20 cellular contexts compared by ENCODE assay signal in the genomic region with DNA sequence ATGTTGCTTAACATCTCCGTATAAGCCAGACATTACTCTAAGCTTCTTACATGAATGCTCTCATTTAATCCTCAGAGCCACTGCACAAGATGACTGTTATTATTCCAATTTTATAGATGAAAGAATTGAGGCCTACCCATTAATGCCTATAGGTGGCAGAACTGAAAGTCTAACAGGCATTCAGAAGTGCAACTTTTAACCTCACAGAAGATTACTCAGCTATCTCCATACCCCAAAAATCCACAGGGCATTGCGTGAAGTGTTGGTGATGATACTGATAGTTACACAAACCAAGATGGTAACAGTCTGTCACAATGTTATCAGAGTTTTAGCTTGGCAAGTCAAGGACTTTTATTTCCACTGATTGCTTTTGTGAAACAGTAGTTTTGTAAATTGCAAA.
DNase-seq lines count a peak whose midpoint lies in the region; ATAC-seq, FAIRE-seq and TF ChIP-seq lines count a peak whose summit lies in the region.
"Had no signal": no experiment of that assay in that cellular context is flagged by ENCODE, and none has a peak within 500 bp of the region (broad histone marks: within the 10 kb centered on the region; RNA-seq: fewer than 3 reads in every experiment).

No MANE protein-coding gene starts in this region.

- no peaks in the 10 kb centered on the region for H3F3A ChIP-seq in GM23338 (replicated peaks; ENCODE audit: low read depth)

- TF ChIP-seq POLR2A in HepG2 (IDR thresholded peaks at IDR 0.05; ENCODE audit: insufficient read depth in 1 of 2, low read depth in 2 of 2, low read length in 2 of 2) = no peak

- no peak for FAIRE-seq in HepG2 (lab: Jason Lieb, UNC)
- FAIRE-seq: A549, GM18507 had no signal

- DNase-seq in A673 (ENCODE audit: low spot score) (no peak), GM23338 (ENCODE audit: low spot score) (no peak), OCI-LY7 (ENCODE audit: low spot score) (no peak), foreskin keratinocyte (no peak), psoas muscle (no peak), NCI-H510A treated with DMSO at 0.1 percent for 48 hours (lab: John Stamatoyannopoulos, UW) (no peak), HepG2 (ENCODE audit: low spot score) (no peak)
- DNase-seq in stimulated activated naive CD4-positive, alpha-beta T cell treated with Interleukin-2 at 50 U/mL for 16 hours (lab: John Stamatoyannopoulos, UW) = no peak
- DNase-seq: AML-193; Caco-2; CD4-positive, CD25-positive, alpha-beta regulatory T cell; GM23248; NCI-H187; NCI-H226; NCI-H526; NK-92 treated with Interleukin-12 subunit alpha and Interleukin-12 subunit beta, amount 100 ng/mL, for 24 hours; PC-9 had no signal

- CTCF ChIA-PET in A673 (lab: Charles Lee) (no interaction called here), OCI-LY7 (lab: Charles Lee; ENCODE audit: unreplicated experiment) (no interaction called here), HepG2 (lab: Yijun Ruan, JAX; ENCODE audit: low intra/inter-chr PET ratio, low total read pairs) (no interaction called here)

- H3K36me3 ChIP-seq in A673 (ENCODE audit: insufficient read depth, low read length, poor library complexity, severe bottlenecking) (no peaks in the 10 kb centered on the region), GM23338 (ENCODE audit: insufficient read depth) (no peaks in the 10 kb centered on the region), OCI-LY7 (ENCODE audit: insufficient read depth, low read length) (no peaks in the 10 kb centered on the region), psoas muscle (ENCODE audit: insufficient read depth in 1 of 2, low read depth in 1 of 2) (no peaks in the 10 kb centered on the region), HepG2 (replicated peaks in 1 of 2; ENCODE audit: control insufficient read depth in 1 of 2, insufficient read depth in 2 of 2, low read length in 2 of 2) (no peaks in the 10 kb centered on the region)
- H3K36me3 ChIP-seq: SJSA1 had no signal

- H3K9me3 Mint-ChIP-seq in GM23338 = no peaks in the 10 kb centered on the region; the same call in 1 of the 3 replicates

- H3K27me3 Mint-ChIP-seq in GM23338 (ENCODE audit: insufficient read depth, low read depth, poor library complexity) = no peaks in the 10 kb centered on the region
- H3K27me3 Mint-ChIP-seq: CD4-positive, CD25-positive, alpha-beta regulatory T cell had no signal

- no peak overlapping the region for H3K4me3 ChIP-seq in A673 (ENCODE audit: low read depth, low read length, poor library complexity, severe bottlenecking)
- no peak overlapping the region for H3K4me3 ChIP-seq in GM23338
- no peak overlapping the region for H3K4me3 ChIP-seq in OCI-LY7 (ENCODE audit: low read depth, low read length, poor library complexity, severe bottlenecking)
- no peak overlapping the region for H3K4me3 ChIP-seq in psoas muscle
- H3K4me3 ChIP-seq in HepG2 (replicated peaks in 1 of 3; ENCODE audit: insufficient read depth in 1 of 3, low read depth in 2 of 3, low read length in 3 of 3) = no peak overlapping the region
- H3K4me3 ChIP-seq: A549, GM23248, PC-9, SJSA1 had no signal

- no peak for TF ChIP-seq RAD21 in HepG2 (CRISPR knock-in tag; IDR thresholded peaks at IDR 0.05)

- no peak overlapping the region for H3K9ac ChIP-seq in HepG2 (ENCODE audit: insufficient read depth, low read depth, low read length)
- H3K9ac ChIP-seq: GM23248 had no signal

- POLR2A ChIA-PET in A673 (lab: Charles Lee; ENCODE audit: low non-redundant PET) = no interaction called here
- POLR2A ChIA-PET in OCI-LY7 (lab: Charles Lee) = interaction anchor here (0.5 kb wide), 1 partner anchor 9 kb away, joined by 8 read pairs; no protein-coding TSS in a partner anchor
- POLR2A ChIA-PET in HepG2 (lab: Yijun Ruan, JAX) = no interaction called here

- H3K9me3 ChIP-seq in A673 (ENCODE audit: low read depth, low read length, poor library complexity, severe bottlenecking) (no peaks in the 10 kb centered on the region), OCI-LY7 (ENCODE audit: low read length) (no peaks in the 10 kb centered on the region), psoas muscle (no peaks in the 10 kb centered on the region), HepG2 (ENCODE audit: low read length) (no peaks in the 10 kb centered on the region)
- H3K9me3 ChIP-seq: A549, Caco-2, SJSA1 had no signal

- no peak overlapping the region for H3K27ac Mint-ChIP-seq in GM23338
- H3K27ac Mint-ChIP-seq: CD4-positive, CD25-positive, alpha-beta regulatory T cell had no signal

- 77 to 91% (median 85%) methylated on average over 2 of the region's 2 CpGs for WGBS in psoas muscle, 3 donors
- WGBS in HepG2 (ENCODE audit: low lambda C conversion rate) = 87% methylated on average over 2 of the region's 2 CpGs

- ATAC-seq in GM23338 = no peak
- peak; percentile 41 for ATAC-seq in foreskin keratinocyte
- ATAC-seq in psoas muscle = no peak
- no peak for ATAC-seq in HepG2
- ATAC-seq: A549 had no signal

- H3K4me2 ChIP-seq in GM23338 (no peak overlapping the region), OCI-LY7 (ENCODE audit: low read length) (no peak overlapping the region), HepG2 (ENCODE audit: low read depth, low read length) (no peak overlapping the region)
- H3K4me2 ChIP-seq: A549, PC-9 had no signal

- H4K20me1 ChIP-seq in GM23338 (replicated peaks; ENCODE audit: insufficient read depth) = no peaks in the 10 kb centered on the region
- no peaks in the 10 kb centered on the region for H4K20me1 ChIP-seq in OCI-LY7 (ENCODE audit: insufficient read depth, low read length)
- no peaks in the 10 kb centered on the region for H4K20me1 ChIP-seq in HepG2 (ENCODE audit: insufficient read depth, low read length)

- peaks cover 21% of the 10 kb centered on the region for H3K4me1 Mint-ChIP-seq in GM23338
- H3K4me1 Mint-ChIP-seq: CD4-positive, CD25-positive, alpha-beta regulatory T cell had no signal

- in situ Hi-C loops in HepG2 (cut with HindIII; ENCODE audit: extremely low pct_ligation_motif_present, low pct_unique_long_range_greater_than_20kb) = no loop called here

- H2AFZ ChIP-seq in GM23338 = no peak overlapping the region
- no peak overlapping the region for H2AFZ ChIP-seq in OCI-LY7 (ENCODE audit: low read length)
- H2AFZ ChIP-seq in HepG2 (ENCODE audit: low read length) = no peak overlapping the region
- H2AFZ ChIP-seq: GM23248, PC-9 had no signal

- H3K79me2 ChIP-seq in GM23338 (replicated peaks; ENCODE audit: insufficient read depth) = no peaks in the 10 kb centered on the region; the same call in 1 of the 2 replicates
- H3K79me2 ChIP-seq in OCI-LY7 (ENCODE audit: insufficient read depth, low read depth, low read length) = no peaks in the 10 kb centered on the region
- no peaks in the 10 kb centered on the region for H3K79me2 ChIP-seq in HepG2 (ENCODE audit: insufficient read depth, low read length)

- H3K9me2 ChIP-seq in GM23338 (ENCODE audit: insufficient read depth) = no peaks in the 10 kb centered on the region
- H3K9me2 ChIP-seq in OCI-LY7 (ENCODE audit: insufficient read depth, low read length) = no peaks in the 10 kb centered on the region

- H3K36me3 Mint-ChIP-seq in GM23338 (ENCODE audit: low read depth) = no peaks in the 10 kb centered on the region
- H3K36me3 Mint-ChIP-seq: CD4-positive, CD25-positive, alpha-beta regulatory T cell had no signal

- peaks cover 22% of the 10 kb centered on the region for H3K4me1 ChIP-seq in A673 (ENCODE audit: insufficient read depth, low read length, poor library complexity, severe bottlenecking)
- peaks cover 24% of the 10 kb centered on the region; the same call in 1 of the 2 replicates for H3K4me1 ChIP-seq in GM23338 (ENCODE audit: insufficient read depth)
- no peaks in the 10 kb centered on the region for H3K4me1 ChIP-seq in OCI-LY7 (ENCODE audit: insufficient read depth, low read length, poor library complexity, severe bottlenecking)
- no peaks in the 10 kb centered on the region for H3K4me1 ChIP-seq in foreskin keratinocyte
- H3K4me1 ChIP-seq in psoas muscle = peaks cover 3% of the 10 kb centered on the region
- 0 out of 2 replicates have a peak, but pooled peaks cover 3% of the 10 kb centered on the region for H3K4me1 ChIP-seq in HepG2 (ENCODE audit: insufficient read depth, low read length)
- H3K4me1 ChIP-seq: A549, SJSA1 had no signal

- H3K27me3 ChIP-seq in A673 (replicated peaks; ENCODE audit: insufficient read depth, low read depth, low read length, poor library complexity) (no peaks in the 10 kb centered on the region), GM23338 (ENCODE audit: insufficient read depth) (no peaks in the 10 kb centered on the region), foreskin keratinocyte (no peaks in the 10 kb centered on the region), psoas muscle (ENCODE audit: insufficient read depth in 3 of 3, low read length in 2 of 3) (no peaks in the 10 kb centered on the region), HepG2 (ENCODE audit: control insufficient read depth in 1 of 2, insufficient read depth in 2 of 2, low read length in 2 of 2) (no peaks in the 10 kb centered on the region)
- H3K27me3 ChIP-seq: SJSA1 had no signal

- BruUV-seq in A673 (replicated peaks; lab: Mats Ljungman, UMichigan) (no TSS peak), OCI-LY7 (replicated peaks; lab: Mats Ljungman, UMichigan) (no TSS peak), HepG2 (replicated peaks; lab: Mats Ljungman, UMichigan) (no TSS peak)

- H3K27ac ChIP-seq in A673 (ENCODE audit: low read depth, low read length, poor library complexity, severe bottlenecking) (no peak overlapping the region), GM23338 (ENCODE audit: low read depth) (no peak overlapping the region), OCI-LY7 (ENCODE audit: low read depth, low read length, poor library complexity, severe bottlenecking) (no peak overlapping the region), foreskin keratinocyte (no peak overlapping the region), psoas muscle (no peak overlapping the region), HepG2 (ENCODE audit: extremely low read length, insufficient read depth, low read length) (no peak overlapping the region)
- H3K27ac ChIP-seq: A549, GM23248, PC-9, SJSA1 had no signal

- TF ChIP-seq EP300 in HepG2 (IDR thresholded peaks at IDR 0.05; ENCODE audit: low read depth in 2 of 2, low read length in 2 of 2) = no peak
- no peak for TF ChIP-seq EP300 in HepG2 (CRISPR knock-in tag; IDR thresholded peaks at IDR 0.05; ENCODE audit: borderline replicate concordance)

- TF ChIP-seq CTCF in A673 (conservative IDR thresholded peaks at IDR 0.05; ENCODE audit: low read depth, low read length) (peak; percentile 26; the same call in 1 of the 2 replicates), GM23338 (conservative IDR thresholded peaks at IDR 0.05; ENCODE audit: low read depth in 2 of 2) (peak; percentile 2 to 27; a peak in 1 of 4 replicates), OCI-LY7 (conservative IDR thresholded peaks at IDR 0.05; ENCODE audit: low read length) (0 out of 2 replicates have a peak, but pooled peaks have one; percentile 16), foreskin keratinocyte (conservative IDR thresholded peaks at IDR 0.05) (peak; percentile 44), psoas muscle (IDR thresholded peaks at IDR 0.05) (no peak), HepG2 (CRISPR knock-in tag; IDR thresholded peaks at IDR 0.05) (no peak)

- intact Hi-C loops in A673 (cut with micrococcal nuclease; ENCODE audit: unreplicated experiment) (no loop called here), OCI-LY7 (cut with micrococcal nuclease; ENCODE audit: unreplicated experiment) (no loop called here), psoas muscle (cut with DNase I) (no loop called here), HepG2 (cut with micrococcal nuclease; ENCODE audit: unreplicated experiment) (no loop called here)

- H3K4me3 Mint-ChIP-seq in GM23338 = no peak overlapping the region
- H3K4me3 Mint-ChIP-seq: CD4-positive, CD25-positive, alpha-beta regulatory T cell had no signal

Comparison
In these comparisons a context has a peak if more than half of its experiments do, and no peak if none do; other contexts are left out.
1. CTCF ChIP-seq: peak in A673 (single experiment), GM23338 (2 of 2), OCI-LY7 (single experiment) and foreskin keratinocyte (single experiment); none in psoas muscle (single experiment) and HepG2 (single experiment).